ENCODE assay signal across 8 cellular contexts in the genomic region with DNA sequence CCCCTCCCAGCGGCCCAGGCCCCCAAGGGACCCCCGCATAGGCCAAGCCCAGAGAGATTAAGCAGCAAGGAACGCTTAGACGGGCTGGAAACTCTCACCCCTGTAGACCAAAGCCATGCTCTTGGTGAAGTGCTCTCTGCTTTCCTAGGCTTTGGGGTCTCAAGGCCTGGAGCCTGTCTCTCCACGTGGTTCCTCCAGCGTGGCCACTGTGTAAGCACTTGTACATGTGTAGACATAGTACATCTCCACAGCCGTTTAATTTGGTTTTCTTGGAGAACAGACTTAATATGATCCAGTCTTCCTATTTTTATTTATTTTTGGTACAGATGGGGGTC. TPM values are rescaled to one million over a fixed set of nuclear protein-coding genes. Genes with fewer than 3 reads are reported as not detected.
DNase-seq lines count a peak whose midpoint lies in the region; ATAC-seq, FAIRE-seq and TF ChIP-seq lines count a peak whose summit lies in the region.

No MANE protein-coding gene starts in this region.

- H3K27ac ChIP-seq in SK-N-MC (no peak overlapping the region), small intestine (ENCODE audit: low read depth in 1 of 2, low read length in 1 of 2) (peak overlapping the region; percentile 81 to 90)

- no peaks in the 10 kb centered on the region for H3K9me3 ChIP-seq in SK-N-MC (ENCODE audit: low read depth, low read length)
- H3K9me3 ChIP-seq in small intestine (ENCODE audit: control insufficient read depth, low read depth), result no peaks in the 10 kb centered on the region

- peaks cover 60% of the 10 kb centered on the region for H3K4me1 Mint-ChIP-seq in activated T-cell treated with anti-CD3 and anti-CD28 coated beads, Interleukin-2, amount 50 U/mL, for 4 hours (ENCODE audit: low read depth)

- no peak for TF ChIP-seq CTCF in fibroblast of pulmonary artery (IDR thresholded peaks at IDR 0.05; ENCODE audit: low read length, missing control alignments)

- H3K4me3 Mint-ChIP-seq in activated T-cell treated with anti-CD3 and anti-CD28 coated beads, Interleukin-2, amount 50 U/mL, for 4 hours, result peak overlapping the region; percentile 90

- peak overlapping the region; percentile 85 for H3K4me3 ChIP-seq in SK-N-MC
- peak overlapping the region; percentile 63 for H3K4me3 ChIP-seq in fibroblast of pulmonary artery (replicated peaks; ENCODE audit: low read depth, low read length)
- peak overlapping the region; percentile 73 to 90 for H3K4me3 ChIP-seq in small intestine (ENCODE audit: low read depth in 1 of 2, low read length in 2 of 2)

- DNase-seq in activated T-cell treated with anti-CD3 and anti-CD28 coated beads, Interleukin-2, amount 50 U/mL, for 4 hours, result no peak
- DNase-seq in activated T-cell treated with anti-CD3 and anti-CD28 coated beads for 4 hours (no peak), SK-N-MC (ENCODE audit: low read depth, low spot score) (no peak), fibroblast of pulmonary artery (ENCODE audit: low read depth) (no peak), small intestine (no peak), DMS114 treated with DMSO at 0.1 percent for 48 hours (lab: John Stamatoyannopoulos, UW; ENCODE audit: unreplicated experiment) (no peak)

- no peaks in the 10 kb centered on the region for H3K27me3 Mint-ChIP-seq in activated T-cell treated with anti-CD3 and anti-CD28 coated beads, Interleukin-2, amount 50 U/mL, for 4 hours (ENCODE audit: low read depth)

- H3K9ac ChIP-seq in SK-N-MC (ENCODE audit: insufficient read length), result peak overlapping the region; percentile 85

- 6 to 28% (median 20%) methylated on average over 7 of the region's 7 CpGs for WGBS in small intestine, 3 donors

- H3K27me3 ChIP-seq in small intestine (ENCODE audit: control insufficient read depth in 2 of 2, insufficient read depth in 2 of 2, low read length in 2 of 2), result no peaks in the 10 kb centered on the region

- H3K36me3 Mint-ChIP-seq in activated T-cell treated with anti-CD3 and anti-CD28 coated beads, Interleukin-2, amount 50 U/mL, for 4 hours (ENCODE audit: insufficient read depth), result peaks cover 20% of the 10 kb centered on the region

- H3K36me3 ChIP-seq in SK-N-MC (ENCODE audit: insufficient read depth, low read length), result peaks cover 27% of the 10 kb centered on the region; the same call in 1 of the 2 replicates
- H3K36me3 ChIP-seq in small intestine (ENCODE audit: control insufficient read depth in 2 of 2, insufficient read depth in 2 of 2, low read length in 2 of 2), result no peaks in the 10 kb centered on the region

- peaks cover 6 to 8% of the 10 kb centered on the region in 2 donors for H3K4me1 ChIP-seq in small intestine (ENCODE audit: control insufficient read depth in 2 of 2, insufficient read depth in 1 of 2, low read depth in 1 of 2, low read length in 1 of 2)

- H3K9me3 Mint-ChIP-seq in activated T-cell treated with anti-CD3 and anti-CD28 coated beads, Interleukin-2, amount 50 U/mL, for 4 hours, result no peaks in the 10 kb centered on the region

- FAIRE-seq in small intestine (lab: Jason Lieb, UNC), result no peak

- peak; percentile 1 to 8 for ATAC-seq in activated T-cell treated with anti-CD3 and anti-CD28 coated beads, Interleukin-2, amount 50 U/mL, for 4 hours
- ATAC-seq in GM21619 (IDR thresholded peaks at IDR 0.05; ENCODE audit: unreplicated experiment) (no peak), HG02981 (IDR thresholded peaks at IDR 0.05; ENCODE audit: unreplicated experiment) (no peak)

RNA-seq across cellular contexts. Expression of gene NUDT19, which starts 1.1 kb away (rescaled TPM):
- 10 to 100 TPM; 22.3 to 27.8 (median 24.7) TPM for total RNA-seq in activated T-cell treated with anti-CD3 and anti-CD28 coated beads, Interleukin-2, amount 50 U/mL, for 4 hours
- polyA plus RNA-seq in small intestine, result 1 to 10 TPM; 7.0 to 9.6 (median 9.6) TPM

RNA-seq across cellular contexts. Expression of gene RGS9BP, which starts 17.0 kb away (rescaled TPM):
- under 1 TPM in 2 of 3 donors, not detected in 1; 0.11 to 0.16 TPM for total RNA-seq in activated T-cell treated with anti-CD3 and anti-CD28 coated beads, Interleukin-2, amount 50 U/mL, for 4 hours
- polyA plus RNA-seq in small intestine, result under 1 TPM in 1 of 3 donors, not detected in 2; 0.10 TPM

RNA-seq across cellular contexts. Expression of gene ANKRD27, which starts 17.7 kb away (rescaled TPM):
- 10 to 100 TPM; 24.9 to 25.1 (median 25.0) TPM for total RNA-seq in activated T-cell treated with anti-CD3 and anti-CD28 coated beads, Interleukin-2, amount 50 U/mL, for 4 hours
- polyA plus RNA-seq in small intestine, result 10 to 100 TPM; 11.2 to 14.8 (median 12.2) TPM

RNA-seq across cellular contexts. Expression of gene TDRD12, which starts 26.9 kb away (rescaled TPM):
- under 1 TPM; 0.05 to 0.74 (median 0.68) TPM for total RNA-seq in activated T-cell treated with anti-CD3 and anti-CD28 coated beads, Interleukin-2, amount 50 U/mL, for 4 hours
- under 1 TPM in 2 of 3 donors, not detected in 1; 0.12 to 0.22 TPM for polyA plus RNA-seq in small intestine

Comparison
In these comparisons a context has a peak if more than half of its experiments do, and no peak if none do; other contexts are left out.
1. ATAC-seq: peak in activated T-cell treated with anti-CD3 and anti-CD28 coated beads, Interleukin-2, amount 50 U/mL, for 4 hours (2 of 2); none in GM21619 (single experiment) and HG02981 (single experiment).
2. Peak in every context shown above with its lines, with median percentiles within 50 percentile points of each other: H3K4me3 ChIP-seq.